In genomic region chr7:53050433-53050832, GRCh38 we compare ENCODE assay signal across 1 cellular context.
TF ChIP-seq lines count a peak whose summit lies in the region.

No MANE protein-coding gene starts in this region.

TF ChIP-seq in GM23338, 12 proteins besides CTCF, POLR2A, EP300 and RAD21 (continued from another document):
- TF ChIP-seq ZNF462 (CRISPR knock-in tag; IDR thresholded peaks at IDR 0.05) (no peak), ZNF114 (CRISPR knock-in tag; IDR thresholded peaks at IDR 0.05) (no peak), EZH2 (IDR thresholded peaks at IDR 0.05; ENCODE audit: low read depth, unreplicated experiment) (no peak), CREB1 (CRISPR knock-in tag; IDR thresholded peaks at IDR 0.05; ENCODE audit: low read depth) (no peak), EZH2phosphoT487 (IDR thresholded peaks at IDR 0.05; ENCODE audit: unreplicated experiment) (no peak), ZNF331 (CRISPR knock-in tag; IDR thresholded peaks at IDR 0.05; ENCODE audit: low read depth) (no peak), REST (IDR thresholded peaks at IDR 0.05; ENCODE audit: unreplicated experiment) (no peak), POLR2AphosphoS5 (IDR thresholded peaks at IDR 0.05; ENCODE audit: low read depth) (no peak), STAT1 (IDR thresholded peaks at IDR 0.05; ENCODE audit: unreplicated experiment) (no peak)
